1 cellular context compared by ENCODE assay signal in genomic region chr3:138944842-138945645, GRCh38.
A peak's percentile ranks its signal among the peaks of the same experiment; 100 is the strongest.
TF ChIP-seq lines count a peak whose summit lies in the region.

No MANE protein-coding gene starts in this region.

TF ChIP-seq in K562, 482 proteins besides CTCF, POLR2A, EP300 and RAD21 (continued from another document):
- no peak for TF ChIP-seq TAL1 (IDR thresholded peaks at IDR 0.05)
- no peak for TF ChIP-seq TEAD4 (IDR thresholded peaks at IDR 0.05; ENCODE audit: low read length)
- TF ChIP-seq TEAD4 (CRISPR knock-in tag; IDR thresholded peaks at IDR 0.05; ENCODE audit: borderline replicate concordance): peak; percentile 48; the same call in 1 of the 2 replicates
- TF ChIP-seq FOS (IDR thresholded peaks at IDR 0.05; ENCODE audit: extremely low read depth, insufficient read length): no peak
- TF ChIP-seq HDAC2 (IDR thresholded peaks at IDR 0.05): no peak
- TF ChIP-seq MIER1 (IDR thresholded peaks at IDR 0.05; ENCODE audit: low read depth): no peak
- TF ChIP-seq KAT7 (CRISPR knock-in tag; IDR thresholded peaks at IDR 0.05; ENCODE audit: borderline replicate concordance): peak; percentile 65; the same call in 1 of the 2 replicates
- no peak for TF ChIP-seq ZNF318 (IDR thresholded peaks at IDR 0.05; ENCODE audit: borderline replicate concordance in 1 of 2, low read depth in 1 of 2)
- TF ChIP-seq TFE3 (CRISPR knock-in tag; IDR thresholded peaks at IDR 0.05): no peak
- TF ChIP-seq RFX7 (CRISPR knock-in tag; IDR thresholded peaks at IDR 0.05): no peak
- TF ChIP-seq KLF6 (CRISPR knock-in tag; IDR thresholded peaks at IDR 0.05; ENCODE audit: borderline replicate concordance): no peak
- no peak for TF ChIP-seq CTCFL (IDR thresholded peaks at IDR 0.05; ENCODE audit: borderline replicate concordance, insufficient read depth, low read depth, low read length, poor library complexity, severe bottlenecking)
- no peak for TF ChIP-seq ZNF3 (CRISPR knock-in tag; IDR thresholded peaks at IDR 0.05)
